ENCODE assay signal across 8 cellular contexts in genomic region chr17:8209909-8210760, GRCh38. TPM values are rescaled to one million over a fixed set of nuclear protein-coding genes. Genes with fewer than 3 reads are reported as not detected.
DNase-seq lines count a peak whose midpoint lies in the region; ATAC-seq and TF ChIP-seq lines count a peak whose summit lies in the region.

TSS of gene AURKB (minus strand) at chr17:8210575. CDS start at chr17:8210224, 351 bp downstream.

- peak; percentile 86 for ATAC-seq in GM19023 (IDR thresholded peaks at IDR 0.05; ENCODE audit: unreplicated experiment)
- peak; percentile 81 for ATAC-seq in HG03196 (IDR thresholded peaks at IDR 0.05; ENCODE audit: unreplicated experiment)
- ATAC-seq in activated CD4-positive, CD25-positive, alpha-beta regulatory T cell treated with anti-CD3 and anti-CD28 coated beads, Interleukin-2, amount 50 U/mL, for 24 hours, result peak; percentile 99 to 100

- DNase-seq in AG09309 (ENCODE audit: low read depth), result peak; percentile 86
- DNase-seq in NCI-H446 (lab: John Stamatoyannopoulos, UW), result peak; percentile 96
- DNase-seq in cerebellar nuclear complex (lab: John Stamatoyannopoulos, UW), result peak; percentile 52 to 82
- DNase-seq in kidney epithelial cell (ENCODE audit: low read depth), result peak; percentile 87
- DNase-seq in stimulated activated CD4-positive, alpha-beta T cell treated with anti-CD3 and anti-CD28 coated beads, Interleukin-15, amount 100 ng/mL, for 48 hours (ENCODE audit: low read depth in 2 of 2), result peak; percentile 88 to 92

- peaks cover 2% of the 10 kb centered on the region for H3K36me3 ChIP-seq in kidney epithelial cell (ENCODE audit: control insufficient read depth, insufficient read depth, low read length)

- H3K4me3 ChIP-seq in AG09309 (ENCODE audit: control insufficient read depth, low read depth, low read length) (peak within 1 kb of the TSS; percentile 81), kidney epithelial cell (ENCODE audit: low read depth, low read length) (peak within 1 kb of the TSS; percentile 67)

- no peaks in the 10 kb centered on the region for H3K27me3 ChIP-seq in kidney epithelial cell (ENCODE audit: control insufficient read depth, insufficient read depth, low read length)

- TF ChIP-seq CTCF in AG09309 (IDR thresholded peaks at IDR 0.05; ENCODE audit: control insufficient read depth, insufficient read depth, low read depth, low read length, missing control alignments) (no peak), kidney epithelial cell (IDR thresholded peaks at IDR 0.05; ENCODE audit: insufficient read depth, low read length, poor library complexity, severe bottlenecking) (no peak)

RNA-seq across cellular contexts. Expression of gene AURKB, which starts in this region (rescaled TPM):
- total RNA-seq in kidney epithelial cell, result 11.6 and 21.6 TPM in 2 replicates

Comparison
In these comparisons a context has a peak if more than half of its experiments do, and no peak if none do; other contexts are left out.
1. Peak in every context shown above with its lines: DNase-seq, ATAC-seq and H3K4me3 ChIP-seq.